17 cellular contexts compared by ENCODE assay signal in genomic region chr4:76499461-76499860, GRCh38.
DNase-seq lines count a peak whose midpoint lies in the region; ATAC-seq and TF ChIP-seq lines count a peak whose summit lies in the region.
"Had no signal": no experiment of that assay in that cellular context is flagged by ENCODE, and none has a peak within 500 bp of the region (broad histone marks: within the 10 kb centered on the region; RNA-seq: fewer than 3 reads in every experiment).

No MANE protein-coding gene starts in this region.

- H3K9me3 ChIP-seq in upper lobe of left lung (no peaks in the 10 kb centered on the region), mammary epithelial cell (replicated peaks; ENCODE audit: insufficient read depth, low read length) (no peaks in the 10 kb centered on the region), OCI-LY7 (ENCODE audit: low read length) (no peaks in the 10 kb centered on the region)

- TF ChIP-seq POLR2A in upper lobe of left lung (IDR thresholded peaks at IDR 0.05), result no peak

- H3K4me2 ChIP-seq in mammary epithelial cell (ENCODE audit: insufficient read depth, low read depth, low read length) (no peak overlapping the region), OCI-LY7 (ENCODE audit: low read length) (no peak overlapping the region)

- H3K9me2 ChIP-seq in OCI-LY7 (ENCODE audit: insufficient read depth, low read length), result no peaks in the 10 kb centered on the region

- TF ChIP-seq EP300 in upper lobe of left lung (IDR thresholded peaks at IDR 0.05), result no peak

- H3K79me2 ChIP-seq in mammary epithelial cell (ENCODE audit: insufficient read depth, low read length), result no peaks in the 10 kb centered on the region
- H3K79me2 ChIP-seq in OCI-LY7 (ENCODE audit: insufficient read depth, low read depth, low read length), result no peaks in the 10 kb centered on the region

- H4K20me1 ChIP-seq in mammary epithelial cell (ENCODE audit: insufficient read depth, low read length) (no peaks in the 10 kb centered on the region), OCI-LY7 (ENCODE audit: insufficient read depth, low read length) (no peaks in the 10 kb centered on the region)

- peak; percentile 79 for ATAC-seq in GM18858 (IDR thresholded peaks at IDR 0.05; ENCODE audit: unreplicated experiment)
- peak; percentile 76 for ATAC-seq in GM21447 (IDR thresholded peaks at IDR 0.05; ENCODE audit: unreplicated experiment)
- peak; percentile 77 for ATAC-seq in HG03135 (IDR thresholded peaks at IDR 0.05; ENCODE audit: unreplicated experiment)
- peak; percentile 99 for ATAC-seq in memory B cell (ENCODE audit: low read depth)
- ATAC-seq in upper lobe of left lung (ENCODE audit: low FRiP score in 2 of 2), result no peak
- ATAC-seq: Panc1 had no signal

- peaks cover 2% of the 10 kb centered on the region for H3K27me3 Mint-ChIP-seq in memory B cell

- no peak overlapping the region for H3K9ac ChIP-seq in mammary epithelial cell (ENCODE audit: insufficient read depth, low read length)

- H3K4me3 ChIP-seq in upper lobe of left lung (no peak overlapping the region), mammary epithelial cell (replicated peaks in 1 of 3; ENCODE audit: insufficient read depth in 1 of 3, low read depth in 2 of 3, low read length in 3 of 3) (no peak overlapping the region), OCI-LY7 (ENCODE audit: low read depth, low read length, poor library complexity, severe bottlenecking) (no peak overlapping the region)

- H2AFZ ChIP-seq in mammary epithelial cell (ENCODE audit: low read depth, low read length) (no peak overlapping the region), OCI-LY7 (ENCODE audit: low read length) (no peak overlapping the region)

- no peaks in the 10 kb centered on the region for H3K36me3 Mint-ChIP-seq in memory B cell

- H3K4me1 ChIP-seq in upper lobe of left lung, result peaks cover 0 to 3% (median 0%) of the 10 kb centered on the region in 4 donors
- peaks cover 4% of the 10 kb centered on the region for H3K4me1 ChIP-seq in mammary epithelial cell (ENCODE audit: insufficient read depth, low read length)
- H3K4me1 ChIP-seq in OCI-LY7 (ENCODE audit: insufficient read depth, low read length, poor library complexity, severe bottlenecking), result no peaks in the 10 kb centered on the region

- 62 to 67% methylated on average over 4 of the region's 4 CpGs for WGBS in upper lobe of left lung, 2 donors
- WGBS in mammary epithelial cell (ENCODE audit: low coverage, missing lambda C conversion rate), result 92% methylated on average over 3 of the region's 4 CpGs

- BruUV-seq in mammary epithelial cell (replicated peaks; lab: Mats Ljungman, UMichigan) (no TSS peak), OCI-LY7 (replicated peaks; lab: Mats Ljungman, UMichigan) (no TSS peak)

- no peak overlapping the region for H3K4me3 Mint-ChIP-seq in memory B cell

- H3K27ac Mint-ChIP-seq in memory B cell, result peak overlapping the region; percentile 1

- in situ Hi-C loops in mammary epithelial cell (cut with MboI; ENCODE audit: low sequenced_read_pairs in 2 of 2), result no loop called here

- dilution Hi-C loops in mammary epithelial cell (cut with HindIII; ENCODE audit: low sequenced_read_pairs), result no loop called here

- peak overlapping the region in 1 of 4 donors; percentile 34 for H3K27ac ChIP-seq in upper lobe of left lung
- no peak overlapping the region for H3K27ac ChIP-seq in mammary epithelial cell (ENCODE audit: insufficient read depth, low read depth, low read length)
- no peak overlapping the region for H3K27ac ChIP-seq in OCI-LY7 (ENCODE audit: low read depth, low read length, poor library complexity, severe bottlenecking)
- H3K27ac ChIP-seq: brain microvascular endothelial cell had no signal

- H3K4me1 Mint-ChIP-seq in memory B cell, result peaks cover 15% of the 10 kb centered on the region

- no peaks in the 10 kb centered on the region for H3K36me3 ChIP-seq in upper lobe of left lung
- no peaks in the 10 kb centered on the region for H3K36me3 ChIP-seq in mammary epithelial cell (ENCODE audit: insufficient read depth, low read length)
- no peaks in the 10 kb centered on the region for H3K36me3 ChIP-seq in OCI-LY7 (ENCODE audit: insufficient read depth, low read length)
- H3K36me3 ChIP-seq: brain microvascular endothelial cell had no signal

- CTCF ChIA-PET in mammary epithelial cell (lab: Charles Lee; ENCODE audit: low non-redundant PET), result no interaction called here
- CTCF ChIA-PET in OCI-LY7 (lab: Charles Lee; ENCODE audit: unreplicated experiment), result no interaction called here

- intact Hi-C loops in mammary epithelial cell (cut with micrococcal nuclease), result no loop called here
- intact Hi-C loops in OCI-LY7 (cut with micrococcal nuclease; ENCODE audit: unreplicated experiment), result no loop called here

- H3K27me3 ChIP-seq in upper lobe of left lung, result no peaks in the 10 kb centered on the region
- H3K27me3 ChIP-seq in mammary epithelial cell (ENCODE audit: insufficient read depth, low read length), result no peaks in the 10 kb centered on the region

- TF ChIP-seq CTCF in upper lobe of left lung (IDR thresholded peaks at IDR 0.05), result no peak
- TF ChIP-seq CTCF in mammary epithelial cell (conservative IDR thresholded peaks at IDR 0.05 in 1 of 2, IDR thresholded peaks at IDR 0.05 in 1 of 2; ENCODE audit: extremely low read depth in 1 of 2, insufficient read depth in 1 of 2, low read depth in 1 of 2, low read length in 2 of 2), result no peak
- TF ChIP-seq CTCF in OCI-LY7 (conservative IDR thresholded peaks at IDR 0.05; ENCODE audit: low read length), result no peak

- H3K9me3 Mint-ChIP-seq in memory B cell, result no peaks in the 10 kb centered on the region

- POLR2A ChIA-PET in OCI-LY7 (lab: Charles Lee), result no interaction called here

- DNase-seq in memory B cell (ENCODE audit: low spot score in 2 of 2) (peak; percentile 29 to 34), upper lobe of left lung (no peak), mammary epithelial cell (no peak), OCI-LY7 (ENCODE audit: low spot score) (no peak)
- DNase-seq in activated CD4-positive, CD25-positive, alpha-beta regulatory T cell (lab: John Stamatoyannopoulos, UW), result no peak
- DNase-seq: activated effector memory CD4-positive, alpha-beta T cell treated with anti-CD3 and anti-CD28 coated beads, Interleukin-2, amount 50 U/mL, for 16 hours; brain microvascular endothelial cell; C1 segment of cervical spinal cord; effector CD8-positive, alpha-beta T cell; foreskin melanocyte; NCI-H1048; NCI-H446; T-helper 2 cell had no signal

Comparison
In these comparisons a context has a peak if more than half of its experiments do, and no peak if none do; other contexts are left out.
1. ATAC-seq: peak in GM18858 (single experiment), GM21447 (single experiment), HG03135 (single experiment) and memory B cell (single experiment); none in upper lobe of left lung (0 of 2).
2. DNase-seq: peak in memory B cell (2 of 2); none in upper lobe of left lung (0 of 2), mammary epithelial cell (single experiment), activated CD4-positive, CD25-positive, alpha-beta regulatory T cell (0 of 4) and OCI-LY7 (single experiment).